In genomic region chr2:97720746-97721145, GRCh38 we compare ENCODE assay signal across 17 cellular contexts. TPM values are rescaled to one million over a fixed set of nuclear protein-coding genes. Genes with fewer than 3 reads are reported as not detected.
DNase-seq lines count a peak whose midpoint lies in the region; ATAC-seq, FAIRE-seq and TF ChIP-seq lines count a peak whose summit lies in the region.
"Had no signal": no experiment of that assay in that cellular context is flagged by ENCODE, and none has a peak within 500 bp of the region (broad histone marks: within the 10 kb centered on the region; RNA-seq: fewer than 3 reads in every experiment).

No MANE protein-coding gene starts in this region.

- no peaks in the 10 kb centered on the region for H4K20me1 ChIP-seq in GM23338 (replicated peaks; ENCODE audit: insufficient read depth)

- no peaks in the 10 kb centered on the region for H3K9me3 ChIP-seq in CD4-positive, alpha-beta T cell (ENCODE audit: control insufficient read depth, low read length)
- H3K9me3 ChIP-seq in iPS-20b (ENCODE audit: insufficient read depth, low read depth, low read length) (no peaks in the 10 kb centered on the region), pancreas (no peaks in the 10 kb centered on the region)
- H3K9me3 ChIP-seq: SK-N-SH, vagina had no signal

- no peaks in the 10 kb centered on the region for H3K27me3 Mint-ChIP-seq in CD4-positive, alpha-beta T cell
- peaks cover 2% of the 10 kb centered on the region for H3K27me3 Mint-ChIP-seq in GM23338 (ENCODE audit: insufficient read depth, low read depth, poor library complexity)
- no peaks in the 10 kb centered on the region for H3K27me3 Mint-ChIP-seq in activated CD8-positive, alpha-beta T cell treated with anti-CD3 and anti-CD28 coated beads, Interleukin-2, amount 10 ng/mL, durations not matched to agents 7 days and 5 days (ENCODE audit: low read depth)

- DNase-seq in CD4-positive, alpha-beta T cell, result no peak
- DNase-seq in GM23338 (ENCODE audit: low spot score) (no peak), ecto neural progenitor cell (ENCODE audit: low spot score) (no peak), pancreas (no peak), putamen (ENCODE audit: low spot score) (no peak)
- DNase-seq in activated CD8-positive, alpha-beta T cell treated with anti-CD3 and anti-CD28 coated beads, Interleukin-2, amount 10 ng/mL, durations not matched to agents 7 days and 5 days, result no peak
- DNase-seq: activated CD4-positive, alpha-beta T cell treated with anti-CD3 and anti-CD28 coated beads, Interleukin-2, amount 50 U/mL, for 4 hours; GDM1; HFFc6; mesenchymal stem cell; NCI-H146; SK-N-SH; stimulated activated CD4-positive, alpha-beta T cell treated with anti-CD3 and anti-CD28 coated beads, Interleukin-4, amount 100 ng/mL, for 1 hour had no signal

- ATAC-seq in CD4-positive, alpha-beta T cell (ENCODE audit: poor library complexity), result no peak
- ATAC-seq in GM23338, result peak; percentile 64
- no peak for ATAC-seq in activated CD8-positive, alpha-beta T cell treated with anti-CD3 and anti-CD28 coated beads, Interleukin-2, amount 10 ng/mL, durations not matched to agents 7 days and 5 days
- no peak for ATAC-seq in pancreas

- H3K4me1 ChIP-seq in GM23338 (ENCODE audit: insufficient read depth), result peaks cover 17% of the 10 kb centered on the region
- H3K4me1 ChIP-seq in iPS-20b (ENCODE audit: insufficient read depth, low read length), result peaks cover 10% of the 10 kb centered on the region
- H3K4me1 ChIP-seq in pancreas, result no peaks in the 10 kb centered on the region
- H3K4me1 ChIP-seq: vagina had no signal

- POLR2A ChIA-PET in CD4-positive, alpha-beta T cell (lab: Charles Lee), result no interaction called here
- POLR2A ChIA-PET in activated CD8-positive, alpha-beta T cell treated with anti-CD3 and anti-CD28 coated beads, Interleukin-2, amount 10 ng/mL, durations not matched to agents 7 days and 5 days (lab: Charles Lee), result interaction anchor here (0.7 to 1.1 kb wide), 2 partner anchors 20 to 56 kb away, joined by 3 to 6 read pairs; no protein-coding TSS in a partner anchor

- H3K27ac Mint-ChIP-seq in CD4-positive, alpha-beta T cell, result peak overlapping the region; percentile 98
- H3K27ac Mint-ChIP-seq in GM23338, result no peak overlapping the region
- H3K27ac Mint-ChIP-seq in activated CD8-positive, alpha-beta T cell treated with anti-CD3 and anti-CD28 coated beads, Interleukin-2, amount 10 ng/mL, durations not matched to agents 7 days and 5 days, result peak overlapping the region; percentile 88
- H3K27ac Mint-ChIP-seq: HFFc6, nephron had no signal

- no peaks in the 10 kb centered on the region for H3K9me3 Mint-ChIP-seq in CD4-positive, alpha-beta T cell
- no peaks in the 10 kb centered on the region for H3K9me3 Mint-ChIP-seq in GM23338
- H3K9me3 Mint-ChIP-seq in activated CD8-positive, alpha-beta T cell treated with anti-CD3 and anti-CD28 coated beads, Interleukin-2, amount 10 ng/mL, durations not matched to agents 7 days and 5 days (ENCODE audit: insufficient read depth), result peaks cover 4% of the 10 kb centered on the region
- H3K9me3 Mint-ChIP-seq: HFFc6, nephron had no signal

- H2AFZ ChIP-seq in GM23338, result peak overlapping the region; percentile 0; the same call in 1 of the 2 replicates

- H3K36me3 ChIP-seq in GM23338 (ENCODE audit: insufficient read depth) (no peaks in the 10 kb centered on the region), iPS-20b (ENCODE audit: insufficient read depth, low read depth, low read length) (no peaks in the 10 kb centered on the region), pancreas (no peaks in the 10 kb centered on the region)
- H3K36me3 ChIP-seq: vagina had no signal

- no peaks in the 10 kb centered on the region for H3K9me2 ChIP-seq in GM23338 (ENCODE audit: insufficient read depth)
- H3K9me2 ChIP-seq: SK-N-SH had no signal

- peaks cover 87% of the 10 kb centered on the region for H3K36me3 Mint-ChIP-seq in CD4-positive, alpha-beta T cell (ENCODE audit: low read depth)
- no peaks in the 10 kb centered on the region; the same call in 2 of the 3 replicates for H3K36me3 Mint-ChIP-seq in GM23338 (ENCODE audit: low read depth)
- peaks cover 85% of the 10 kb centered on the region for H3K36me3 Mint-ChIP-seq in activated CD8-positive, alpha-beta T cell treated with anti-CD3 and anti-CD28 coated beads, Interleukin-2, amount 10 ng/mL, durations not matched to agents 7 days and 5 days (ENCODE audit: low read depth)

- peak overlapping the region; percentile 36 for H3K27ac ChIP-seq in CD4-positive, alpha-beta T cell (ENCODE audit: low read depth, low read length)
- no peak overlapping the region for H3K27ac ChIP-seq in GM23338 (ENCODE audit: low read depth)
- H3K27ac ChIP-seq in iPS-20b (ENCODE audit: low read length), result no peak overlapping the region
- no peak overlapping the region for H3K27ac ChIP-seq in pancreas
- H3K27ac ChIP-seq: vagina had no signal

- no peak for TF ChIP-seq CTCF in CD4-positive, alpha-beta T cell (IDR thresholded peaks at IDR 0.05)
- TF ChIP-seq CTCF in GM23338 (conservative IDR thresholded peaks at IDR 0.05; ENCODE audit: low read depth in 2 of 2) (no peak), pancreas (IDR thresholded peaks at IDR 0.05) (no peak)

- CTCF ChIA-PET in CD4-positive, alpha-beta T cell (lab: Charles Lee), result interaction anchor here (2.4 kb wide), 1 partner anchor 11 kb away, joined by 9 read pairs; no protein-coding TSS in a partner anchor
- CTCF ChIA-PET in activated CD8-positive, alpha-beta T cell treated with anti-CD3 and anti-CD28 coated beads, Interleukin-2, amount 10 ng/mL, durations not matched to agents 7 days and 5 days (lab: Charles Lee), result interaction anchor here (1.1 kb wide), 1 partner anchor 9 kb away, joined by 3 read pairs; no protein-coding TSS in a partner anchor

- H3K27me3 ChIP-seq in CD4-positive, alpha-beta T cell (ENCODE audit: control insufficient read depth, insufficient read depth, low read length), result no peaks in the 10 kb centered on the region
- no peaks in the 10 kb centered on the region for H3K27me3 ChIP-seq in GM23338 (ENCODE audit: insufficient read depth)
- H3K27me3 ChIP-seq in iPS-20b (ENCODE audit: insufficient read depth, low read length), result no peaks in the 10 kb centered on the region
- H3K27me3 ChIP-seq in pancreas, result no peaks in the 10 kb centered on the region
- H3K27me3 ChIP-seq: vagina had no signal

- peak overlapping the region; percentile 38 for H3K4me3 Mint-ChIP-seq in CD4-positive, alpha-beta T cell
- peak overlapping the region; percentile 28; the same call in 2 of the 3 replicates for H3K4me3 Mint-ChIP-seq in GM23338
- no peak overlapping the region for H3K4me3 Mint-ChIP-seq in activated CD8-positive, alpha-beta T cell treated with anti-CD3 and anti-CD28 coated beads, Interleukin-2, amount 10 ng/mL, durations not matched to agents 7 days and 5 days
- H3K4me3 Mint-ChIP-seq: HFFc6, nephron had no signal

- no peaks in the 10 kb centered on the region for H3K79me2 ChIP-seq in GM23338 (replicated peaks; ENCODE audit: insufficient read depth)

- intact Hi-C loops in CD4-positive, alpha-beta T cell (cut with DNase I, micrococcal nuclease), result no loop called here
- intact Hi-C loops in pancreas (cut with DNase I), result no loop called here

- no peak overlapping the region for H3K4me3 ChIP-seq in GM23338
- 0 out of 2 replicates have a peak overlapping the region, but pooled peaks have one; percentile 4 for H3K4me3 ChIP-seq in iPS-20b (ENCODE audit: low read length)
- H3K4me3 ChIP-seq in pancreas, result no peak overlapping the region
- H3K4me3 ChIP-seq: skin epidermis, vagina had no signal

- no peak overlapping the region for H3K9ac ChIP-seq in iPS-20b (ENCODE audit: low read depth, low read length)
- H3K9ac ChIP-seq: SK-N-SH had no signal

- peaks cover 84% of the 10 kb centered on the region for H3K4me1 Mint-ChIP-seq in CD4-positive, alpha-beta T cell (ENCODE audit: low read depth)
- H3K4me1 Mint-ChIP-seq in GM23338, result peaks cover 20% of the 10 kb centered on the region
- peaks cover 87% of the 10 kb centered on the region for H3K4me1 Mint-ChIP-seq in activated CD8-positive, alpha-beta T cell treated with anti-CD3 and anti-CD28 coated beads, Interleukin-2, amount 10 ng/mL, durations not matched to agents 7 days and 5 days (ENCODE audit: low read depth)

- H3F3A ChIP-seq in GM23338 (replicated peaks; ENCODE audit: low read depth), result no peaks in the 10 kb centered on the region

- no peak for FAIRE-seq in pancreas (lab: Jason Lieb, UNC)

- WGBS in pancreas, 2 donors, result 74 to 78% methylated on average over 2 of the region's 2 CpGs

- peak overlapping the region; percentile 35 for H3K4me2 ChIP-seq in GM23338
- H3K4me2 ChIP-seq: SK-N-SH had no signal

TF ChIP-seq in GM23338, 12 proteins besides CTCF, POLR2A, EP300 and RAD21:
- TF ChIP-seq JUNB (IDR thresholded peaks at IDR 0.05; ENCODE audit: unreplicated experiment) (no peak), POLR2AphosphoS5 (IDR thresholded peaks at IDR 0.05; ENCODE audit: low read depth) (no peak), ZNF114 (CRISPR knock-in tag; IDR thresholded peaks at IDR 0.05) (no peak), EZH2phosphoT487 (IDR thresholded peaks at IDR 0.05; ENCODE audit: unreplicated experiment) (no peak), NANOG (IDR thresholded peaks at IDR 0.05; ENCODE audit: borderline replicate concordance) (peak; percentile 43; the same call in 1 of the 2 replicates), EZH2 (IDR thresholded peaks at IDR 0.05; ENCODE audit: low read depth, unreplicated experiment) (no peak), ZNF331 (CRISPR knock-in tag; IDR thresholded peaks at IDR 0.05; ENCODE audit: low read depth) (no peak)
TF ChIP-seq in GM23338: peak in this region for 1.

RNA-seq across cellular contexts. Expression of gene ZAP70, which starts 7.4 kb away (rescaled TPM):
- 100 to 1,000 TPM; 440 to 470 TPM for total RNA-seq in CD4-positive, alpha-beta T cell
- 0.12 and 0.42 TPM in 2 replicates for total RNA-seq in GM23338 (2014; rRNA removed; shearing (Covaris generic))
- polyA plus RNA-seq in GM23338 (2016; fragmentation: Nextera tagmentation; extraction: Ambion mirVana) (not detected in 2 replicates), pancreas (1 to 10 TPM; 2.5 to 2.6 TPM)
- 100 to 1,000 TPM; 268 to 297 TPM for total RNA-seq in activated CD8-positive, alpha-beta T cell treated with anti-CD3 and anti-CD28 coated beads, Interleukin-2, amount 10 ng/mL, durations not matched to agents 7 days and 5 days
- 1 to 10 TPM in 5 of 6 donors, under 1 TPM in 1; 0.42 to 1.7 (median 1.2) TPM for total RNA-seq in pancreas
- total RNA-seq: HFFc6 had no signal

RNA-seq across cellular contexts. Expression of gene C2orf92, which starts 51.2 kb away (rescaled TPM):
- total RNA-seq in CD4-positive, alpha-beta T cell, result 10 to 100 TPM; 12.4 to 13.4 TPM
- 2.6 and 2.9 TPM in 2 replicates for total RNA-seq in GM23338 (2014; rRNA removed; shearing (Covaris generic))
- polyA plus RNA-seq in GM23338 (2016; fragmentation: Nextera tagmentation; extraction: Ambion mirVana) (1.7 and 2.6 TPM in 2 replicates), pancreas (10 to 100 TPM; 40.2 to 42.6 TPM)
- 1 to 10 TPM; 4.0 to 5.5 TPM for total RNA-seq in activated CD8-positive, alpha-beta T cell treated with anti-CD3 and anti-CD28 coated beads, Interleukin-2, amount 10 ng/mL, durations not matched to agents 7 days and 5 days
- total RNA-seq in pancreas, result 10 to 100 TPM in 1 of 6 donors, 1 to 10 TPM in 5; 4.1 to 10.5 (median 7.1) TPM

RNA-seq across cellular contexts. Expression of gene ACTR1B, which starts 56.9 kb away (rescaled TPM):
- 10 to 100 TPM; 89.5 to 92.8 TPM for total RNA-seq in CD4-positive, alpha-beta T cell
- 41.5 and 42.5 TPM in 2 replicates for total RNA-seq in GM23338 (2014; rRNA removed; shearing (Covaris generic))
- polyA plus RNA-seq in GM23338 (2016; fragmentation: Nextera tagmentation; extraction: Ambion mirVana), result 27.2 and 27.4 TPM in 2 replicates
- total RNA-seq in activated CD8-positive, alpha-beta T cell treated with anti-CD3 and anti-CD28 coated beads, Interleukin-2, amount 10 ng/mL, durations not matched to agents 7 days and 5 days, result 10 to 100 TPM; 73.2 to 74.3 TPM
- 10 to 100 TPM; 46.8 to 52.2 (median 49.1) TPM for total RNA-seq in pancreas
- 10 to 100 TPM; 73.6 to 90.0 TPM for polyA plus RNA-seq in pancreas

Comparison
In these comparisons a context has a peak if more than half of its experiments do, and no peak if none do; other contexts are left out.
1. RNA of gene ZAP70, which starts 7.4 kb away (total RNA-seq): 440 to 470 TPM in CD4-positive, alpha-beta T cell and 268 to 297 TPM in activated CD8-positive, alpha-beta T cell treated with anti-CD3 and anti-CD28 coated beads, Interleukin-2, amount 10 ng/mL, durations not matched to agents 7 days and 5 days; 0.42 to 1.7 TPM in pancreas and 0.12 to 0.42 TPM in GM23338; every median in the first group is over 100 times any median in the second.